In genomic region chr10:52652431-52653220, GRCh38 we compare ENCODE assay signal across 15 cellular contexts.
DNase-seq lines count a peak whose midpoint lies in the region; ATAC-seq and TF ChIP-seq lines count a peak whose summit lies in the region.
"Had no signal": no experiment of that assay in that cellular context is flagged by ENCODE, and none has a peak within 500 bp of the region (broad histone marks: within the 10 kb centered on the region; RNA-seq: fewer than 3 reads in every experiment).

No MANE protein-coding gene starts in this region.

- intact Hi-C loops in right cardiac atrium (cut with DNase I), result loop anchor here in 3 of 4 donors (10.0 kb wide), 2 partner anchors 72 to 338 kb away; partner anchors contain the start of gene DKK1 (in 2 of the 3)

- H3K79me2 ChIP-seq in SK-N-SH (ENCODE audit: insufficient read depth), result no peaks in the 10 kb centered on the region

- H3K4me3 ChIP-seq in SK-N-SH (ENCODE audit: low read depth in 2 of 2, low read length in 1 of 2) (peak overlapping the region in 1 of 2 experiments; percentile 22; a peak in 1 of 4 replicates), right cardiac atrium (ENCODE audit: low read length) (no peak overlapping the region)
- H3K4me3 ChIP-seq: mucosa of descending colon, upper lobe of left lung had no signal

- no peaks in the 10 kb centered on the region for H3K36me3 Mint-ChIP-seq in activated CD4-positive, alpha-beta memory T cell treated with anti-CD3 and anti-CD28 coated beads, Interleukin-2, amount 10 ng/mL, durations not matched to agents 7 days and 5 days (ENCODE audit: low read depth)
- H3K36me3 Mint-ChIP-seq: activated naive CD4-positive, alpha-beta T cell treated with anti-CD3 and anti-CD28 coated beads, Interleukin-2, amount 50 U/mL, for 72 hours had no signal

- DNase-seq in Ammon's horn (ENCODE audit: low spot score), result peak; percentile 88
- DNase-seq in LoVo (ENCODE audit: low spot score), result peak; percentile 32
- DNase-seq in SK-N-SH, result no peak
- DNase-seq in right cardiac atrium, result no peak
- DNase-seq in GF-D8 (lab: John Stamatoyannopoulos, UW), result no peak
- no peak for DNase-seq in NCI-H226
- DNase-seq in activated CD4-positive, alpha-beta memory T cell treated with anti-CD3 and anti-CD28 coated beads, Interleukin-2, amount 10 ng/mL, durations not matched to agents 7 days and 5 days, result no peak
- DNase-seq: activated CD8-positive, alpha-beta T cell treated with anti-CD3 and anti-CD28 coated beads, Interleukin-2, amount 10 ng/mL, durations not matched to agents 7 days and 5 days; H7; mucosa of descending colon; NCI-H526 treated with DMSO at 0.1 percent for 48 hours; upper lobe of left lung had no signal

- no peaks in the 10 kb centered on the region for H3K27me3 ChIP-seq in SK-N-SH (ENCODE audit: insufficient read depth)
- no peaks in the 10 kb centered on the region for H3K27me3 ChIP-seq in right cardiac atrium (ENCODE audit: control insufficient read depth, insufficient read depth)
- H3K27me3 ChIP-seq: upper lobe of left lung had no signal

- H3K9ac ChIP-seq in SK-N-SH, result no peak overlapping the region
- H3K9ac ChIP-seq: KMS-11 had no signal

- H3K4me1 ChIP-seq in SK-N-SH (ENCODE audit: control insufficient read depth in 1 of 2, insufficient read depth in 2 of 2, low read depth in 1 of 2, low read length in 1 of 2) (peaks cover 12 to 14% of the 10 kb centered on the region in 2 experiments; a peak in 3 of 4 replicates), right cardiac atrium (ENCODE audit: control insufficient read depth, insufficient read depth, low read length) (peaks cover 1% of the 10 kb centered on the region)

- WGBS in SK-N-SH (ENCODE audit: low lambda C conversion rate), result 37% methylated on average over 7 of the region's 7 CpGs
- 39% methylated on average over 7 of the region's 7 CpGs for WGBS in right cardiac atrium

- H2AFZ ChIP-seq in SK-N-SH (ENCODE audit: low read depth), result peak overlapping the region; percentile 10; the same call in 1 of the 2 replicates

- TF ChIP-seq RAD21 in SK-N-SH (IDR thresholded peaks at IDR 0.05; ENCODE audit: low read length), result no peak

- peaks cover 11% of the 10 kb centered on the region for H3F3A ChIP-seq in SK-N-SH (replicated peaks; ENCODE audit: insufficient read depth)

- no peaks in the 10 kb centered on the region for H3K27me3 Mint-ChIP-seq in activated CD4-positive, alpha-beta memory T cell treated with anti-CD3 and anti-CD28 coated beads, Interleukin-2, amount 10 ng/mL, durations not matched to agents 7 days and 5 days

- peak; percentile 44 to 46 for ATAC-seq in right cardiac atrium
- no peak for ATAC-seq in GM21367 (IDR thresholded peaks at IDR 0.05; ENCODE audit: unreplicated experiment)
- ATAC-seq: activated CD8-positive, alpha-beta T cell treated with anti-CD3 and anti-CD28 coated beads, Interleukin-2, amount 10 ng/mL, durations not matched to agents 7 days and 5 days; activated naive CD4-positive, alpha-beta T cell treated with anti-CD3 and anti-CD28 coated beads, Interleukin-2, amount 50 U/mL, for 72 hours; mucosa of descending colon had no signal

- TF ChIP-seq EP300 in SK-N-SH (IDR thresholded peaks at IDR 0.05; ENCODE audit: borderline replicate concordance in 1 of 2, low read depth in 1 of 2, low read length in 1 of 2), result no peak; a peak in 2 of 4 replicates

- no peak overlapping the region for H3K27ac Mint-ChIP-seq in activated CD4-positive, alpha-beta memory T cell treated with anti-CD3 and anti-CD28 coated beads, Interleukin-2, amount 10 ng/mL, durations not matched to agents 7 days and 5 days
- H3K27ac Mint-ChIP-seq: activated CD8-positive, alpha-beta T cell treated with anti-CD3 and anti-CD28 coated beads, Interleukin-2, amount 10 ng/mL, durations not matched to agents 7 days and 5 days; activated naive CD4-positive, alpha-beta T cell treated with anti-CD3 and anti-CD28 coated beads, Interleukin-2, amount 50 U/mL, for 72 hours had no signal

- H3K27ac ChIP-seq in SK-N-SH (ENCODE audit: low read depth in 2 of 2, low read length in 1 of 2), result peak overlapping the region; percentile 65 to 73
- no peak overlapping the region for H3K27ac ChIP-seq in right cardiac atrium (ENCODE audit: low read length)
- H3K27ac ChIP-seq: KMS-11, upper lobe of left lung had no signal

- H3K9me2 ChIP-seq in SK-N-SH, result no peaks in the 10 kb centered on the region

- no peaks in the 10 kb centered on the region for H3K9me3 ChIP-seq in SK-N-SH
- H3K9me3 ChIP-seq in right cardiac atrium (ENCODE audit: control insufficient read depth, low read length), result no peaks in the 10 kb centered on the region
- H3K9me3 ChIP-seq: mucosa of descending colon, upper lobe of left lung had no signal

- TF ChIP-seq CTCF in SK-N-SH (IDR thresholded peaks at IDR 0.05), result no peak

- no peak overlapping the region for H3K4me3 Mint-ChIP-seq in activated CD4-positive, alpha-beta memory T cell treated with anti-CD3 and anti-CD28 coated beads, Interleukin-2, amount 10 ng/mL, durations not matched to agents 7 days and 5 days
- H3K4me3 Mint-ChIP-seq: activated CD8-positive, alpha-beta T cell treated with anti-CD3 and anti-CD28 coated beads, Interleukin-2, amount 10 ng/mL, durations not matched to agents 7 days and 5 days had no signal

- H3K9me3 Mint-ChIP-seq in activated CD4-positive, alpha-beta memory T cell treated with anti-CD3 and anti-CD28 coated beads, Interleukin-2, amount 10 ng/mL, durations not matched to agents 7 days and 5 days, result no peaks in the 10 kb centered on the region

- CTCF ChIA-PET in SK-N-SH (lab: Yijun Ruan, JAX), result interaction anchor here (0.6 to 1.8 kb wide), 4 partner anchors 9 to 345 kb away, joined by 3 to 8 read pairs (median 5); no protein-coding TSS in a partner anchor
- CTCF ChIA-PET in activated CD4-positive, alpha-beta memory T cell treated with anti-CD3 and anti-CD28 coated beads, Interleukin-2, amount 10 ng/mL, durations not matched to agents 7 days and 5 days (lab: Charles Lee), result no interaction called here

- no peaks in the 10 kb centered on the region for H3K36me3 ChIP-seq in SK-N-SH (replicated peaks in 1 of 2; ENCODE audit: control insufficient read depth in 1 of 2, insufficient read depth in 2 of 2, low read length in 1 of 2)
- H3K36me3 ChIP-seq: upper lobe of left lung had no signal

- H3K4me2 ChIP-seq in SK-N-SH, result peak overlapping the region; percentile 45
- H3K4me2 ChIP-seq: KMS-11 had no signal

- no peaks in the 10 kb centered on the region for H3K4me1 Mint-ChIP-seq in activated CD4-positive, alpha-beta memory T cell treated with anti-CD3 and anti-CD28 coated beads, Interleukin-2, amount 10 ng/mL, durations not matched to agents 7 days and 5 days

- H4K20me1 ChIP-seq in SK-N-SH (ENCODE audit: insufficient read depth), result no peaks in the 10 kb centered on the region

- POLR2A ChIA-PET in SK-N-SH (lab: Yijun Ruan, JAX), result interaction anchor here (1.1 kb wide), 1 partner anchor 345 kb away, joined by 3 read pairs; no protein-coding TSS in a partner anchor
- POLR2A ChIA-PET in activated CD4-positive, alpha-beta memory T cell treated with anti-CD3 and anti-CD28 coated beads, Interleukin-2, amount 10 ng/mL, durations not matched to agents 7 days and 5 days (lab: Charles Lee), result no interaction called here

TF ChIP-seq in SK-N-SH, 30 proteins besides CTCF, POLR2A, EP300 and RAD21 (continues in another document):
- TF ChIP-seq GATA2 (CRISPR knock-in tag; IDR thresholded peaks at IDR 0.05), result no peak
- TF ChIP-seq MEF2A (IDR thresholded peaks at IDR 0.05; ENCODE audit: borderline replicate concordance, low read depth), result peak; percentile 71; the same call in 1 of the 2 replicates
- TF ChIP-seq USF2 (IDR thresholded peaks at IDR 0.05; ENCODE audit: borderline replicate concordance, low read depth, low read length), result no peak
- TF ChIP-seq POLR2AphosphoS5 (IDR thresholded peaks at IDR 0.05; ENCODE audit: low read depth, low read length), result no peak
- TF ChIP-seq RXRA (IDR thresholded peaks at IDR 0.05; ENCODE audit: borderline replicate concordance, low read depth), result no peak
- no peak for TF ChIP-seq SIN3A (IDR thresholded peaks at IDR 0.05; ENCODE audit: borderline replicate concordance, low read depth, low read length)
- no peak for TF ChIP-seq ZBTB33 (IDR thresholded peaks at IDR 0.05; ENCODE audit: borderline replicate concordance, low read depth)
- peak; percentile 83 for TF ChIP-seq PBX3 (IDR thresholded peaks at IDR 0.05)
- TF ChIP-seq RFX5 (IDR thresholded peaks at IDR 0.05; ENCODE audit: low read length), result no peak
- peak; percentile 59; the same call in 1 of the 2 replicates for TF ChIP-seq TEAD4 (IDR thresholded peaks at IDR 0.05; ENCODE audit: borderline replicate concordance, insufficient read depth)

Comparison
In these comparisons a context has a peak if more than half of its experiments do, and no peak if none do; other contexts are left out.
1. DNase-seq: peak in Ammon's horn (single experiment) and LoVo (single experiment); none in SK-N-SH (single experiment), right cardiac atrium (0 of 3), GF-D8 (single experiment), NCI-H226 (single experiment) and activated CD4-positive, alpha-beta memory T cell treated with anti-CD3 and anti-CD28 coated beads, Interleukin-2, amount 10 ng/mL, durations not matched to agents 7 days and 5 days (single experiment).